ENCODE assay signal across 14 cellular contexts in genomic region chr20:64065062-64065972, GRCh38. TPM values are rescaled to one million over a fixed set of nuclear protein-coding genes. Genes with fewer than 3 reads are reported as not detected.
DNase-seq lines count a peak whose midpoint lies in the region; ATAC-seq and TF ChIP-seq lines count a peak whose summit lies in the region.
"Had no signal": no experiment of that assay in that cellular context is flagged by ENCODE, and none has a peak within 500 bp of the region (broad histone marks: within the 10 kb centered on the region; RNA-seq: fewer than 3 reads in every experiment).

No MANE protein-coding gene starts in this region.

- H3K27ac ChIP-seq in breast epithelium (peak overlapping the region in 1 of 2 donors; percentile 3), fibroblast of lung (ENCODE audit: insufficient read depth, low read length) (peak overlapping the region; percentile 14)
- H3K27ac ChIP-seq: prostate gland had no signal

- H3K27me3 ChIP-seq in breast epithelium (no peaks in the 10 kb centered on the region), fibroblast of lung (ENCODE audit: control insufficient read depth, insufficient read depth, low read length) (no peaks in the 10 kb centered on the region)
- H3K27me3 ChIP-seq: BE2C had no signal

- no peak overlapping the region for H3K9ac ChIP-seq in fibroblast of lung (ENCODE audit: insufficient read depth, low read length)

- H3K4me3 ChIP-seq in breast epithelium (no peak overlapping the region), fibroblast of lung (replicated peaks in 1 of 4; ENCODE audit: control extremely low read depth in 1 of 4, insufficient read depth in 1 of 4, low read depth in 3 of 4, low read length in 4 of 4) (no peak overlapping the region)
- H3K4me3 ChIP-seq: prostate gland had no signal

- H3K4me2 ChIP-seq in fibroblast of lung (ENCODE audit: extremely low read depth, insufficient read depth, low read length), result no peak overlapping the region

- ATAC-seq in GM18861 (IDR thresholded peaks at IDR 0.05; ENCODE audit: unreplicated experiment) (no peak), GM18907 (IDR thresholded peaks at IDR 0.05; ENCODE audit: unreplicated experiment) (no peak), HG03521 (IDR thresholded peaks at IDR 0.05; ENCODE audit: unreplicated experiment) (no peak)

- peak overlapping the region; percentile 38 for H3K4me3 Mint-ChIP-seq in MCF 10A (ENCODE audit: unreplicated experiment)

- H3K27me3 Mint-ChIP-seq in MCF 10A (ENCODE audit: insufficient read depth, unreplicated experiment), result no peaks in the 10 kb centered on the region

- H3K36me3 ChIP-seq in breast epithelium, result no peaks in the 10 kb centered on the region
- no peaks in the 10 kb centered on the region for H3K36me3 ChIP-seq in fibroblast of lung (ENCODE audit: control insufficient read depth, insufficient read depth, low read length)
- H3K36me3 ChIP-seq: BE2C, prostate gland had no signal

- POLR2A ChIA-PET in MCF 10A (lab: Yijun Ruan, JAX), result interaction anchor here (1.4 to 2.0 kb wide), 5 partner anchors 13 to 85 kb away, joined by 3 to 11 read pairs (median 8); partner anchors contain the start of genes OPRL1, PRPF6, RGS19 and SAMD10

- DNase-seq in MCF 10A (ENCODE audit: unreplicated experiment) (no peak), breast epithelium (ENCODE audit: low spot score in 2 of 2) (no peak), RPMI8226 (peak; percentile 88), fibroblast of lung (ENCODE audit: low read depth in 2 of 2) (no peak), NCI-H226 (no peak)
- DNase-seq: BE2C, NCI-H2171 treated with DMSO at 0.1 percent for 48 hours had no signal

- CTCF ChIA-PET in MCF 10A (lab: Yijun Ruan, JAX), result interaction anchor here (0.6 to 1.9 kb wide), 9 partner anchors 8 to 85 kb away, joined by 3 to 14 read pairs (median 3); no protein-coding TSS in a partner anchor

- H3K9me3 Mint-ChIP-seq in MCF 10A (ENCODE audit: unreplicated experiment), result no peaks in the 10 kb centered on the region

- no peaks in the 10 kb centered on the region for H3K36me3 Mint-ChIP-seq in MCF 10A (ENCODE audit: insufficient read depth, unreplicated experiment)

- H3K79me2 ChIP-seq in fibroblast of lung (ENCODE audit: control insufficient read depth, insufficient read depth, low read length), result no peaks in the 10 kb centered on the region

- TF ChIP-seq CTCF in MCF 10A (IDR thresholded peaks at IDR 0.05; ENCODE audit: unreplicated experiment) (no peak), breast epithelium (IDR thresholded peaks at IDR 0.05) (no peak), fibroblast of lung (conservative IDR thresholded peaks at IDR 0.05 in 1 of 2, IDR thresholded peaks at IDR 0.05 in 1 of 2; ENCODE audit: low read depth in 1 of 2, low read length in 2 of 2) (no peak)

- peaks cover 36% of the 10 kb centered on the region for H3K4me1 Mint-ChIP-seq in MCF 10A (ENCODE audit: insufficient read depth, unreplicated experiment)

- H2AFZ ChIP-seq in fibroblast of lung (ENCODE audit: low read length), result no peak overlapping the region

- no TSS peak for BruUV-seq in MCF 10A (replicated peaks; lab: Mats Ljungman, UMichigan)

- intact Hi-C loops in MCF 10A (cut with micrococcal nuclease) (no loop called here), breast epithelium (cut with DNase I; ENCODE audit: low total_unique reads) (no loop called here)

- H3K4me1 ChIP-seq in breast epithelium (peaks cover 6 to 15% of the 10 kb centered on the region in 2 donors), fibroblast of lung (ENCODE audit: control insufficient read depth, extremely low read depth, insufficient read depth, low read length) (peaks cover 22% of the 10 kb centered on the region)

- peak overlapping the region; percentile 40 for H3K27ac Mint-ChIP-seq in MCF 10A (ENCODE audit: low read depth, unreplicated experiment)

- no peak for TF ChIP-seq POLR2A in breast epithelium (IDR thresholded peaks at IDR 0.05)

- no peaks in the 10 kb centered on the region for H4K20me1 ChIP-seq in fibroblast of lung (ENCODE audit: control insufficient read depth, extremely low read depth, insufficient read depth, low read length)

- H3K9me3 ChIP-seq in breast epithelium, result no peaks in the 10 kb centered on the region
- H3K9me3 ChIP-seq in fibroblast of lung (ENCODE audit: control insufficient read depth, insufficient read depth, low read depth, low read length), result no peaks in the 10 kb centered on the region
- H3K9me3 ChIP-seq: BE2C, prostate gland had no signal

RNA-seq across cellular contexts. Expression of gene TCEA2, which starts 2.3 kb away (rescaled TPM):
- total RNA-seq in MCF 10A (2022) (30.8 and 39.7 TPM in 2 replicates), breast epithelium (10 to 100 TPM; 23.9 to 39.4 (median 26.6) TPM), fibroblast of lung (23.9 and 25.2 TPM in 2 replicates)
- polyA plus RNA-seq in fibroblast of lung, result 12.7 and 17.1 TPM in 2 replicates
- polyA plus RNA-seq in fibroblast of lung (2012), result 38.9 and 43.2 TPM in 2 replicates
- polyA minus RNA-seq in fibroblast of lung (ENCODE audit: low replicate concordance), result 26.2 and 46.1 TPM in 2 replicates

RNA-seq across cellular contexts. Expression of gene RGS19, which starts 14.0 kb away (rescaled TPM):
- total RNA-seq in MCF 10A (2022) (8.2 and 8.8 TPM in 2 replicates), breast epithelium (10 to 100 TPM; 14.7 to 22.2 (median 16.4) TPM), fibroblast of lung (9.1 and 11.6 TPM in 2 replicates)
- 5.5 and 5.8 TPM in 2 replicates for polyA plus RNA-seq in fibroblast of lung
- 8.9 and 9.8 TPM in 2 replicates for polyA plus RNA-seq in fibroblast of lung (2012)
- 12.5 and 22.1 TPM in 2 replicates for polyA minus RNA-seq in fibroblast of lung (ENCODE audit: low replicate concordance)

RNA-seq across cellular contexts. Expression of gene OPRL1, which starts 14.6 kb away (rescaled TPM):
- 0.12 and 0.15 TPM in 2 replicates for total RNA-seq in MCF 10A (2022)
- total RNA-seq in breast epithelium, result 1 to 10 TPM; 1.6 to 3.4 (median 2.3) TPM
- total RNA-seq in fibroblast of lung, result 2.6 and 4.1 TPM in 2 replicates
- polyA plus RNA-seq in fibroblast of lung, result 0.17 and 0.49 TPM in 2 replicates
- polyA plus RNA-seq in fibroblast of lung (2012), result 0.47 and 0.96 TPM in 2 replicates
- 0.39 and 0.56 TPM in 2 replicates for polyA minus RNA-seq in fibroblast of lung (ENCODE audit: low replicate concordance)

RNA-seq across cellular contexts. Expression of gene SOX18, which starts 15.9 kb away (rescaled TPM):
- total RNA-seq in MCF 10A (2022) (0.16 and 0.22 TPM in 2 replicates), breast epithelium (1 to 10 TPM; 1.8 to 8.8 (median 3.2) TPM), fibroblast of lung (not detected in 2 replicates)
- not detected in 2 replicates for polyA plus RNA-seq in fibroblast of lung
- 0.15 TPM in 1 of 2 replicates, not detected in the other for polyA plus RNA-seq in fibroblast of lung (2012)
- not detected in 2 replicates for polyA minus RNA-seq in fibroblast of lung (ENCODE audit: low replicate concordance)
- total RNA-seq: activated CD8-positive, alpha-beta memory T cell treated with anti-CD3 and anti-CD28 coated beads for 36 hours; SK-MEL-5 had no signal

RNA-seq across cellular contexts. Expression of gene LKAAEAR1, which starts 18.9 kb away (rescaled TPM):
- total RNA-seq in MCF 10A (2022) (not detected in 2 replicates), breast epithelium (under 1 TPM in 1 of 3 donors, not detected in 2; 0.64 TPM), fibroblast of lung (not detected in 2 replicates)
- polyA plus RNA-seq in fibroblast of lung, result not detected in 2 replicates
- polyA plus RNA-seq in fibroblast of lung (2012), result not detected in 2 replicates
- polyA minus RNA-seq in fibroblast of lung (ENCODE audit: low replicate concordance), result not detected in 2 replicates
- total RNA-seq: ureter had no signal
